9 cellular contexts compared by ENCODE assay signal in the genomic region with DNA sequence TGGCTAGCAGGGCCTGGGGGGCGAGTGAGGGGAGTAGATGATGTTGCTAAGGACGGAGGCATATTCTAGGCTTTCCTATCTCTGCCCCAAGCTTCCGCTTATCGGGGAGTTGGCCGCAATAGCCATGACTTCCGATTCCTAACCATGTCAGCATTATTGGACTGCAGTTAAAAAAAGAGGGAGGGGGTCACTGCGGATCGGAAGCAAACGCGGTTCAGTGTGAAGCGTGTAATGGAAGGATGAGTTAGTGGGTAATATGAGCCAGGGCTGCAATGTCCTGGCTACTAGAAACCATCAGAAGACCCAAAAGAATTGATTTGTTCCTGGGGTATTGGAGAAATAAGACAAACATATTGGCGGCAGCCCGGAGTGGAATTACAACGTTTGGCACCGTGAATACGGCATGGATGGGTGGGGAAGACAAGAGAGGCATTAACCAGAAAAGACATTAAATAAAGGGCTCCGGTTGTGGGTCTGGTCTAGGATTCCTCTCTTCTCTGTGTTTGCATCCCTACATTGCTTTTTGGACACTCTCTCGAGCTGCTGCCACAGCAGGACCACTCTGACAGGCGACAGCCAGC.
DNase-seq lines count a peak whose midpoint lies in the region; ATAC-seq, FAIRE-seq and TF ChIP-seq lines count a peak whose summit lies in the region.
"Had no signal": no experiment of that assay in that cellular context is flagged by ENCODE, and none has a peak within 500 bp of the region (broad histone marks: within the 10 kb centered on the region; RNA-seq: fewer than 3 reads in every experiment).

No MANE protein-coding gene starts in this region.

- peak overlapping the region; percentile 62 for H3K4me3 ChIP-seq in HUES64 (ENCODE audit: low read length)
- H3K4me3 ChIP-seq in astrocyte of the cerebellum (ENCODE audit: low read depth, low read length), result peak overlapping the region; percentile 52
- H3K4me3 ChIP-seq in stomach smooth muscle (ENCODE audit: low read length in 2 of 2), result peak overlapping the region; percentile 45 to 66

- H3K27me3 ChIP-seq in HUES64 (ENCODE audit: insufficient read depth, low read length) (peaks cover 62% of the 10 kb centered on the region), layer of hippocampus (ENCODE audit: control insufficient read depth, insufficient read depth, low read length) (peaks cover 4% of the 10 kb centered on the region), stomach smooth muscle (ENCODE audit: control insufficient read depth in 1 of 2, insufficient read depth in 2 of 2, low read length in 2 of 2) (peaks cover 28 to 40% of the 10 kb centered on the region in 2 donors)

- no peak for ATAC-seq in GM18909 (IDR thresholded peaks at IDR 0.05; ENCODE audit: poor library complexity, unreplicated experiment)

- no peak for FAIRE-seq in urothelium cell line (lab: Jason Lieb, UNC)

- DNase-seq in astrocyte of the cerebellum (ENCODE audit: low read depth), result no peak
- DNase-seq in urothelium cell line (ENCODE audit: low spot score), result no peak
- no peak for DNase-seq in activated CD4-positive, alpha-beta T cell treated with anti-CD3 and anti-CD28 coated beads, Interleukin-2, amount 50 U/mL, for 1 hour
- DNase-seq in NCI-H1417 treated with DMSO at 0.1 percent for 48 hours (lab: John Stamatoyannopoulos, UW), result no peak
- DNase-seq: activated naive CD8-positive, alpha-beta T cell treated with anti-CD3 and anti-CD28 coated beads, Interleukin-2, amount 10 ng/mL, durations not matched to agents 7 days and 5 days had no signal

- no peaks in the 10 kb centered on the region for H3K9me3 ChIP-seq in HUES64 (ENCODE audit: insufficient read depth, low read depth, low read length)
- no peaks in the 10 kb centered on the region for H3K9me3 ChIP-seq in stomach smooth muscle (ENCODE audit: control insufficient read depth in 2 of 2, low read length in 2 of 2)

- no peak overlapping the region for H3K9ac ChIP-seq in HUES64 (ENCODE audit: low read depth, low read length)
- no peak overlapping the region for H3K9ac ChIP-seq in stomach smooth muscle (ENCODE audit: low read length in 2 of 2)

- 41% methylated on average over 19 of the region's 19 CpGs for WGBS in HUES64

- H3K4me1 ChIP-seq in HUES64 (ENCODE audit: insufficient read depth, low read length), result no peaks in the 10 kb centered on the region
- H3K4me1 ChIP-seq in stomach smooth muscle (ENCODE audit: control insufficient read depth, insufficient read depth, low read length), result peaks cover 6% of the 10 kb centered on the region

- in situ Hi-C loops in astrocyte of the cerebellum (cut with HindIII; ENCODE audit: low sequenced_read_pairs), result no loop called here

- TF ChIP-seq CTCF in astrocyte of the cerebellum (IDR thresholded peaks at IDR 0.05; ENCODE audit: low read depth, low read length, missing control alignments), result no peak

- no peaks in the 10 kb centered on the region for H3K36me3 ChIP-seq in HUES64 (ENCODE audit: insufficient read depth, low read length)
- H3K36me3 ChIP-seq in stomach smooth muscle (ENCODE audit: control insufficient read depth in 2 of 2, insufficient read depth in 2 of 2, low read length in 2 of 2), result no peaks in the 10 kb centered on the region

- H3K27ac ChIP-seq in HUES64 (ENCODE audit: low read depth, low read length) (no peak overlapping the region), layer of hippocampus (ENCODE audit: low read depth, low read length) (peak overlapping the region; percentile 89), stomach smooth muscle (ENCODE audit: low read length) (no peak overlapping the region)
